ENCODE assay signal across 6 cellular contexts in the genomic region with DNA sequence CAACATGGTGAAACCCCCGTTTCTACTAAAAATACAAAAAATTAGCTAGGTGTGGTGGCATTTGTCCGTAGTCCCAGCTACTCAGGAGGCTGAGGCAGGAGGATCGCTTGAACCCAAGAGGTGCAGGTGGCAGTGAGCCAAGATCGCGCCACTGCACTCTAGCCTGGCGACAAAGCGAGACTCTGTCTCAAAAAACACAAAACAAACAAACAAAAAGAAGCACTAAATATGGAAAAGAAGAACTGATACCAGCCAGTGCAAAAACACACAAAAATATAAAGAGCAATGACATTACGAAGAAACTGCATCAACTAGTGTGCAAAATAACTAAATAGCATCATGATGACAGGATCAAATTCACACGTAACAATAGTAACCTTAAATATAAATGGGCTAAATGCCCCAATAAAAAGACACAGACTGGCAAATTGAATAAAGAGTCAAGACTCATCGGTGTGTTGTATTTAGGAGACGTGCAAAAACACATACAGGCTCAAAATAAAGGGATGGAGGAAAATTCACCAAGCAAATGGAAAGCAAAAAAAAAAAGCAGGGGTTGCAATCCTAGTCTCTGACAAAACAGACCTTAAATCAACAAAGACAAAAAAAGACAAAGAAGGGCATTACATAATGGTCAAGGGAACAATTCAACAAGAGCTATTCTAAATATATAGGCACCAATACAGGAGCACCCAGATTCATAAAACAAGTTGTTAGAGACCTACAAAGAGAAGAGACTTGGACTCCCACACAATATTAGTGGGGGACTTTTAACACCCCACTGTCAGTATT. TPM values are rescaled to one million over a fixed set of nuclear protein-coding genes. Genes with fewer than 3 reads are reported as not detected.
A peak's percentile ranks its signal among the peaks of the same experiment; 100 is the strongest.
DNase-seq lines count a peak whose midpoint lies in the region; ATAC-seq, FAIRE-seq and TF ChIP-seq lines count a peak whose summit lies in the region.
"Not testable (repeated sequence)": the region's sequence is repeated elsewhere in the genome, so short reads cannot be mapped to it uniquely, and the experiment has no call there.

No MANE protein-coding gene starts in this region.

- not testable (repeated sequence) for H3K9me3 Mint-ChIP-seq in central memory CD8-positive, alpha-beta T cell
- peaks cover 17% of the 10 kb centered on the region for H3K9me3 Mint-ChIP-seq in osteocyte (ENCODE audit: unreplicated experiment)

- H3K27ac Mint-ChIP-seq in central memory CD8-positive, alpha-beta T cell (ENCODE audit: low read depth): peak overlapping the region; percentile 56
- peak overlapping the region; percentile 23 for H3K27ac Mint-ChIP-seq in osteocyte (ENCODE audit: unreplicated experiment)

- CTCF ChIA-PET in HEK293 (lab: Yijun Ruan, JAX): interaction anchor here (0.7 to 0.9 kb wide), 3 partner anchors 8 to 762 kb away, joined by 3 to 4 read pairs (median 3); no protein-coding TSS in a partner anchor
- CTCF ChIA-PET in HepG2 (lab: Yijun Ruan, JAX; ENCODE audit: low intra/inter-chr PET ratio, low total read pairs): not testable (repeated sequence)

- WGBS in HepG2 (ENCODE audit: low lambda C conversion rate): 96% methylated on average over 11 of the region's 11 CpGs

- not testable (repeated sequence) for H4K20me1 ChIP-seq in HepG2 (ENCODE audit: insufficient read depth, low read length)

- in situ Hi-C loops in HepG2 (cut with HindIII; ENCODE audit: extremely low pct_ligation_motif_present, low pct_unique_long_range_greater_than_20kb): not testable (repeated sequence)

- not testable (repeated sequence) for H3K27me3 Mint-ChIP-seq in central memory CD8-positive, alpha-beta T cell; osteocyte (ENCODE audit: unreplicated experiment)

- not testable (repeated sequence) for TF ChIP-seq POLR2A in HepG2 (IDR thresholded peaks at IDR 0.05; ENCODE audit: insufficient read depth in 1 of 2, low read depth in 2 of 2, low read length in 2 of 2)

- H3K36me3 ChIP-seq in HEK293 (ENCODE audit: control insufficient read depth in 2 of 2, insufficient read depth in 1 of 2, low read length in 2 of 2); HepG2 (replicated peaks in 1 of 2; ENCODE audit: control insufficient read depth in 1 of 2, insufficient read depth in 2 of 2, low read length in 2 of 2): not testable (repeated sequence)

- BruUV-seq in HepG2 (replicated peaks; lab: Mats Ljungman, UMichigan): not testable (repeated sequence)

- peak; percentile 59 for DNase-seq in GM12865 (ENCODE audit: low read depth)
- DNase-seq in central memory CD8-positive, alpha-beta T cell (ENCODE audit: low spot score in 2 of 2); HepG2 (ENCODE audit: low spot score); osteocyte (ENCODE audit: extremely low spot score, unreplicated experiment): not testable (repeated sequence)

- FAIRE-seq in HepG2 (lab: Jason Lieb, UNC): not testable (repeated sequence)

- not testable (repeated sequence) for H2AFZ ChIP-seq in HepG2 (ENCODE audit: low read length)

- H3K27ac ChIP-seq in HEK293 (ENCODE audit: extremely low read depth, low read depth, low read length); HepG2 (ENCODE audit: extremely low read length, insufficient read depth, low read length): not testable (repeated sequence)
- H3K27ac ChIP-seq in VCaP: peak overlapping the region; percentile 75; the same call in 1 of the 2 replicates

- H3K4me1 ChIP-seq in HEK293 (ENCODE audit: control insufficient read depth, insufficient read depth, low read length): not testable (repeated sequence)
- peaks cover 10% of the 10 kb centered on the region for H3K4me1 ChIP-seq in HepG2 (ENCODE audit: insufficient read depth, low read length)

- intact Hi-C loops in HepG2 (cut with micrococcal nuclease; ENCODE audit: unreplicated experiment): not testable (repeated sequence)

- not testable (repeated sequence) for TF ChIP-seq EP300 in HepG2 (IDR thresholded peaks at IDR 0.05; ENCODE audit: low read depth in 2 of 2, low read length in 2 of 2); HepG2 (CRISPR knock-in tag; IDR thresholded peaks at IDR 0.05; ENCODE audit: borderline replicate concordance)

- ATAC-seq in central memory CD8-positive, alpha-beta T cell (replicated peaks; ENCODE audit: extremely low read depth, poor library complexity, severe bottlenecking); HepG2: not testable (repeated sequence)

- H3K79me2 ChIP-seq in HepG2 (ENCODE audit: insufficient read depth, low read length): peaks cover 39% of the 10 kb centered on the region

- not testable (repeated sequence) for H3K4me2 ChIP-seq in HepG2 (ENCODE audit: low read depth, low read length)

- POLR2A ChIA-PET in HEK293 (lab: Yijun Ruan, JAX): not testable (repeated sequence)
- POLR2A ChIA-PET in HepG2 (lab: Yijun Ruan, JAX): interaction anchor here (3.3 kb wide), 1 partner anchor 13 kb away, joined by 12 read pairs; the partner anchor contains the start of gene MICU2

- not testable (repeated sequence) for H3K9ac ChIP-seq in HepG2 (ENCODE audit: insufficient read depth, low read depth, low read length)

- not testable (repeated sequence) for TF ChIP-seq CTCF in GM12865 (IDR thresholded peaks at IDR 0.05; ENCODE audit: insufficient read depth, low read depth, low read length, missing control alignments); HEK293 (tag by site-specific recombination; IDR thresholded peaks at IDR 0.05); VCaP (conservative IDR thresholded peaks at IDR 0.05); HepG2 (CRISPR knock-in tag; IDR thresholded peaks at IDR 0.05); osteocyte (IDR thresholded peaks at IDR 0.05)

- H3K36me3 Mint-ChIP-seq in central memory CD8-positive, alpha-beta T cell (ENCODE audit: insufficient read depth): not testable (repeated sequence)
- H3K36me3 Mint-ChIP-seq in osteocyte (ENCODE audit: unreplicated experiment): peaks cover 16% of the 10 kb centered on the region

- H3K4me3 Mint-ChIP-seq in central memory CD8-positive, alpha-beta T cell; osteocyte (ENCODE audit: unreplicated experiment): not testable (repeated sequence)

- peak overlapping the region; percentile 9 for H3K4me3 ChIP-seq in GM12865 (ENCODE audit: low read depth, low read length)
- not testable (repeated sequence) for H3K4me3 ChIP-seq in HEK293 (ENCODE audit: low read depth, low read length); HepG2 (replicated peaks in 1 of 3; ENCODE audit: insufficient read depth in 1 of 3, low read depth in 2 of 3, low read length in 3 of 3)

- peaks cover 90% of the 10 kb centered on the region for H3K4me1 Mint-ChIP-seq in central memory CD8-positive, alpha-beta T cell
- H3K4me1 Mint-ChIP-seq in osteocyte (ENCODE audit: unreplicated experiment): peaks cover 31% of the 10 kb centered on the region

- H3K9me3 ChIP-seq in HEK293 (ENCODE audit: control insufficient read depth, insufficient read depth, low read depth, low read length); HepG2 (ENCODE audit: low read length): not testable (repeated sequence)

- TF ChIP-seq RAD21 in HepG2 (CRISPR knock-in tag; IDR thresholded peaks at IDR 0.05): not testable (repeated sequence)

- not testable (repeated sequence) for H3K27me3 ChIP-seq in HepG2 (ENCODE audit: control insufficient read depth in 1 of 2, insufficient read depth in 2 of 2, low read length in 2 of 2)

TF ChIP-seq in HEK293, 187 proteins besides CTCF, POLR2A, EP300 and RAD21:
- peak; percentile 80 for TF ChIP-seq ZNF558 (tag by site-specific recombination; IDR thresholded peaks at IDR 0.05)

TF ChIP-seq in HepG2, 621 proteins besides CTCF, POLR2A, EP300 and RAD21:
- TF ChIP-seq ZNF12 (CRISPR knock-in tag; IDR thresholded peaks at IDR 0.05): peak; percentile 67; the same call in 1 of the 2 replicates
- not testable (repeated sequence) for TF ChIP-seq SOX13 (IDR thresholded peaks at IDR 0.05)
- peak in 1 of 2 experiments; percentile 78; a peak in 2 of 4 replicates for TF ChIP-seq SOX13 (CRISPR knock-in tag; conservative IDR thresholded peaks at IDR 0.05 in 1 of 2, IDR thresholded peaks at IDR 0.05 in 1 of 2)
- peak; percentile 38; the same call in 1 of the 2 replicates for TF ChIP-seq SOX5 (CRISPR knock-in tag; IDR thresholded peaks at IDR 0.05; ENCODE audit: borderline replicate concordance)

RNA-seq across cellular contexts. Expression of gene MICU2, which starts 13.1 kb away (rescaled TPM):
- total RNA-seq in HepG2 (2016; rRNA removed; fragmentation: Illumina TruSeq; extraction: Trizol): 42.4 and 56.5 TPM in 2 replicates
- 3.6 and 4.5 TPM in 2 replicates for total RNA-seq in HepG2 (2016; cell fraction: cytosol; rRNA removed; fragmentation: Illumina TruSeq; extraction: Trizol; ENCODE audit: low read depth)
- total RNA-seq in HepG2 (2016; cell fraction: insoluble cytoplasmic fraction; rRNA removed; fragmentation: Illumina TruSeq; extraction: Trizol): 41.6 and 57.3 TPM in 2 replicates
- 8.7 and 9.1 TPM in 2 replicates for total RNA-seq in HepG2 (2016; cell fraction: membrane; rRNA removed; fragmentation: Illumina TruSeq; extraction: Trizol)
- total RNA-seq in HepG2 (2016; cell fraction: nucleus; rRNA removed; fragmentation: Illumina TruSeq; extraction: Trizol): 21.1 and 24.4 TPM in 2 replicates
- 24.5 and 31.7 TPM in 2 replicates for polyA plus RNA-seq in HepG2 (2011; rRNA removed)
- polyA plus RNA-seq in HepG2 (2011; cell fraction: cytosol; rRNA removed): 31.6 and 33.0 TPM in 2 replicates
- 25.0 and 29.4 TPM in 2 replicates for polyA plus RNA-seq in HepG2 (2011; cell fraction: nucleus; rRNA removed)
- polyA plus RNA-seq in HepG2 (2012): 19.9 and 23.4 TPM in 2 replicates
- 2.7 and 2.9 TPM in 2 replicates for polyA plus RNA-seq in HepG2 (2016; cell fraction: cytosol; fragmentation: Illumina TruSeq; extraction: Trizol; ENCODE audit: low read depth)
- 55.6 and 59.5 TPM in 2 replicates for polyA plus RNA-seq in HepG2 (2016; cell fraction: insoluble cytoplasmic fraction; fragmentation: Illumina TruSeq; extraction: Trizol; ENCODE audit: low read depth)
- 5.6 TPM in 2 replicates for polyA plus RNA-seq in HepG2 (2016; cell fraction: membrane; fragmentation: Illumina TruSeq; extraction: Trizol; ENCODE audit: low read depth)
- 30.3 and 34.9 TPM in 2 replicates for polyA plus RNA-seq in HepG2 (2016; cell fraction: nucleus; fragmentation: Illumina TruSeq; extraction: Trizol; ENCODE audit: insufficient read depth, low read depth)
- polyA minus RNA-seq in HepG2 (2011; rRNA and poly(A)+ RNA removed; ENCODE audit: low replicate concordance): 5.1 and 10.2 TPM in 2 replicates
- 16.1 and 17.5 TPM in 2 replicates for polyA minus RNA-seq in HepG2 (2011; cell fraction: cytosol; rRNA and poly(A)+ RNA removed)
- 27.2 and 34.8 TPM in 2 replicates for polyA minus RNA-seq in HepG2 (2011; cell fraction: nucleus; rRNA and poly(A)+ RNA removed)
- total RNA-seq in osteocyte: 31.0 and 31.6 TPM in 2 replicates
